Comparison of ENCODE assay signal across 8 cellular contexts in genomic region chr12:6821271-6821673, GRCh38. TPM values are rescaled to one million over a fixed set of nuclear protein-coding genes. Genes with fewer than 3 reads are reported as not detected.
A peak's percentile ranks its signal among the peaks of the same experiment; 100 is the strongest.
DNase-seq lines count a peak whose midpoint lies in the region; ATAC-seq, FAIRE-seq and TF ChIP-seq lines count a peak whose summit lies in the region.

No MANE protein-coding gene starts in this region.

- in situ Hi-C loops in Panc1 (cut with HindIII; ENCODE audit: low pct_unique_long_range_greater_than_20kb, low sequenced_read_pairs) = no loop called here

- CTCF ChIA-PET in Panc1 (lab: Charles Lee) = no interaction called here

- no peak for TF ChIP-seq POLR2A in GM12892 (IDR thresholded peaks at IDR 0.05; ENCODE audit: low read depth, low read length)

- peak overlapping the region; percentile 77 for H3K27ac Mint-ChIP-seq in stimulated activated effector memory CD8-positive, alpha-beta T cell treated with anti-CD3 and anti-CD28 coated beads, Interleukin-12 subunit alpha, Interleukin-12 subunit beta, amount 100 ng/mL, for 72 hours

- no peak for FAIRE-seq in GM12892 (lab: Jason Lieb, UNC)

- TF ChIP-seq CTCF in BE2C (IDR thresholded peaks at IDR 0.05; ENCODE audit: low read depth, low read length) (no peak), HFF-Myc (IDR thresholded peaks at IDR 0.05; ENCODE audit: low read depth, low read length, missing control alignments) (no peak), Panc1 (IDR thresholded peaks at IDR 0.05) (no peak), GM20000 (IDR thresholded peaks at IDR 0.05; ENCODE audit: extremely low read depth, missing control alignments) (no peak)

- H3K9me3 ChIP-seq in BE2C (no peaks in the 10 kb centered on the region), Panc1 (ENCODE audit: control insufficient read depth, insufficient read depth, low read depth, low read length) (no peaks in the 10 kb centered on the region)

- H3K4me1 Mint-ChIP-seq in stimulated activated effector memory CD8-positive, alpha-beta T cell treated with anti-CD3 and anti-CD28 coated beads, Interleukin-12 subunit alpha, Interleukin-12 subunit beta, amount 100 ng/mL, for 72 hours = peaks cover 29% of the 10 kb centered on the region

- no peaks in the 10 kb centered on the region for H3K27me3 ChIP-seq in BE2C
- no peaks in the 10 kb centered on the region for H3K27me3 ChIP-seq in Panc1 (ENCODE audit: control insufficient read depth, insufficient read depth, low read length)
- H3K27me3 ChIP-seq in layer of hippocampus (ENCODE audit: control insufficient read depth, insufficient read depth, low read length) = no peaks in the 10 kb centered on the region

- H3K36me3 ChIP-seq in BE2C (no peaks in the 10 kb centered on the region), Panc1 (ENCODE audit: control insufficient read depth, insufficient read depth, low read length) (no peaks in the 10 kb centered on the region)

- peak; percentile 81 for DNase-seq in BE2C
- peak; percentile 37 for DNase-seq in HFF-Myc (ENCODE audit: extremely low read depth, low read depth)
- no peak for DNase-seq in Panc1 (ENCODE audit: low read depth, low spot score)
- peak; percentile 73 to 81 for DNase-seq in cerebellar nuclear complex (lab: John Stamatoyannopoulos, UW)
- DNase-seq in stimulated activated effector memory CD8-positive, alpha-beta T cell treated with anti-CD3 and anti-CD28 coated beads, Interleukin-12 subunit alpha, Interleukin-12 subunit beta, amount 100 ng/mL, for 72 hours (ENCODE audit: low spot score in 2 of 2) = no peak
- DNase-seq in GM12892 (ENCODE audit: insufficient read length) = no peak
- DNase-seq in GM20000 (ENCODE audit: low spot score) = no peak

- H3K27ac ChIP-seq in Panc1 (ENCODE audit: low read length) = no peak overlapping the region
- peak overlapping the region; percentile 85 for H3K27ac ChIP-seq in layer of hippocampus (ENCODE audit: low read depth, low read length)

- H3K4me3 Mint-ChIP-seq in stimulated activated effector memory CD8-positive, alpha-beta T cell treated with anti-CD3 and anti-CD28 coated beads, Interleukin-12 subunit alpha, Interleukin-12 subunit beta, amount 100 ng/mL, for 72 hours = peak overlapping the region; percentile 56

- no peak for ATAC-seq in Panc1
- ATAC-seq in stimulated activated effector memory CD8-positive, alpha-beta T cell treated with anti-CD3 and anti-CD28 coated beads, Interleukin-12 subunit alpha, Interleukin-12 subunit beta, amount 100 ng/mL, for 72 hours = no peak

- peak overlapping the region; percentile 64 for H3K4me3 ChIP-seq in BE2C (ENCODE audit: low read depth, low read length)
- peak overlapping the region; percentile 43 for H3K4me3 ChIP-seq in HFF-Myc (replicated peaks; ENCODE audit: low read depth, low read length)
- H3K4me3 ChIP-seq in Panc1 (ENCODE audit: low read depth in 2 of 2, low read length in 2 of 2) = peak overlapping the region; percentile 23 to 34; a peak in 1 of 4 replicates

- POLR2A ChIA-PET in Panc1 (lab: Charles Lee) = no interaction called here

- BruUV-seq in Panc1 (replicated peaks; lab: Mats Ljungman, UMichigan) = no TSS peak

- peaks cover 4% of the 10 kb centered on the region for H3K36me3 Mint-ChIP-seq in stimulated activated effector memory CD8-positive, alpha-beta T cell treated with anti-CD3 and anti-CD28 coated beads, Interleukin-12 subunit alpha, Interleukin-12 subunit beta, amount 100 ng/mL, for 72 hours

- H3K4me1 ChIP-seq in BE2C (peaks cover 30% of the 10 kb centered on the region), Panc1 (ENCODE audit: control insufficient read depth, insufficient read depth, low read length) (0 out of 2 replicates have a peak, but pooled peaks cover 6% of the 10 kb centered on the region)

- intact Hi-C loops in Panc1 (cut with micrococcal nuclease; ENCODE audit: unreplicated experiment) = no loop called here

- H3K9me3 Mint-ChIP-seq in stimulated activated effector memory CD8-positive, alpha-beta T cell treated with anti-CD3 and anti-CD28 coated beads, Interleukin-12 subunit alpha, Interleukin-12 subunit beta, amount 100 ng/mL, for 72 hours = no peaks in the 10 kb centered on the region

RNA-seq across cellular contexts. Expression of gene GPR162, which starts 0.3 kb away (rescaled TPM):
- 210 TPM for polyA plus RNA-seq in BE2C (2012; ENCODE audit: insufficient read depth, insufficient read length, low read depth)
- total RNA-seq in Panc1 (2021; ENCODE audit: unreplicated experiment) = 1.3 TPM
- 4.2 TPM for polyA plus RNA-seq in Panc1 (2012; ENCODE audit: insufficient read length)
- polyA plus RNA-seq in GM12892 (2012; ENCODE audit: missing spikeins) = not detected

RNA-seq across cellular contexts. Expression of gene P3H3, which starts 6.9 kb away (rescaled TPM):
- polyA plus RNA-seq in BE2C (2012; ENCODE audit: insufficient read depth, insufficient read length, low read depth) = 93.6 TPM
- 11.0 TPM for total RNA-seq in Panc1 (2021; ENCODE audit: unreplicated experiment)
- polyA plus RNA-seq in Panc1 (2012; ENCODE audit: insufficient read length) = 19.7 TPM
- not detected for polyA plus RNA-seq in GM12892 (2012; ENCODE audit: missing spikeins)

RNA-seq across cellular contexts. Expression of gene GNB3, which starts 19.5 kb away (rescaled TPM):
- polyA plus RNA-seq in BE2C (2012; ENCODE audit: insufficient read depth, insufficient read length, low read depth) = 88.5 TPM
- total RNA-seq in Panc1 (2021; ENCODE audit: unreplicated experiment) = 0.21 TPM
- polyA plus RNA-seq in Panc1 (2012; ENCODE audit: insufficient read length) = 1.1 TPM
- 0.85 TPM for polyA plus RNA-seq in GM12892 (2012; ENCODE audit: missing spikeins)

RNA-seq across cellular contexts. Expression of gene CDCA3, which starts 29.8 kb away (rescaled TPM):
- 11.9 TPM for polyA plus RNA-seq in BE2C (2012; ENCODE audit: insufficient read depth, insufficient read length, low read depth)
- 59.0 TPM for total RNA-seq in Panc1 (2021; ENCODE audit: unreplicated experiment)
- polyA plus RNA-seq in Panc1 (2012; ENCODE audit: insufficient read length) = 33.8 TPM
- 33.6 TPM for polyA plus RNA-seq in GM12892 (2012; ENCODE audit: missing spikeins)

RNA-seq across cellular contexts. Expression of gene USP5, which starts 30.7 kb away (rescaled TPM):
- polyA plus RNA-seq in BE2C (2012; ENCODE audit: insufficient read depth, insufficient read length, low read depth) = 84.6 TPM
- 104 TPM for total RNA-seq in Panc1 (2021; ENCODE audit: unreplicated experiment)
- 72.1 TPM for polyA plus RNA-seq in Panc1 (2012; ENCODE audit: insufficient read length)
- 43.9 TPM for polyA plus RNA-seq in GM12892 (2012; ENCODE audit: missing spikeins)

Comparison
In these comparisons a context has a peak if more than half of its experiments do, and no peak if none do; other contexts are left out.
1. DNase-seq: peak in BE2C (single experiment), HFF-Myc (single experiment) and cerebellar nuclear complex (2 of 2); none in Panc1 (single experiment), stimulated activated effector memory CD8-positive, alpha-beta T cell treated with anti-CD3 and anti-CD28 coated beads, Interleukin-12 subunit alpha, Interleukin-12 subunit beta, amount 100 ng/mL, for 72 hours (0 of 2), GM12892 (single experiment) and GM20000 (single experiment).
2. Peak in every context shown above with its lines, with median percentiles within 50 percentile points of each other: H3K4me3 ChIP-seq.